Comparison of ENCODE assay signal across 23 cellular contexts in genomic region chr2:186995092-186995491, GRCh38.
DNase-seq lines count a peak whose midpoint lies in the region; ATAC-seq and TF ChIP-seq lines count a peak whose summit lies in the region.
"Had no signal": no experiment of that assay in that cellular context is flagged by ENCODE, and none has a peak within 500 bp of the region (broad histone marks: within the 10 kb centered on the region; RNA-seq: fewer than 3 reads in every experiment).

No MANE protein-coding gene starts in this region.

- no peaks in the 10 kb centered on the region for H3K27me3 Mint-ChIP-seq in effector memory CD8-positive, alpha-beta T cell
- no peaks in the 10 kb centered on the region for H3K27me3 Mint-ChIP-seq in activated naive CD4-positive, alpha-beta T cell treated with anti-CD3 and anti-CD28 coated beads, Interleukin-2, amount 10 ng/mL, durations not matched to agents 7 days and 5 days
- H3K27me3 Mint-ChIP-seq: stimulated activated naive CD8-positive, alpha-beta T cell treated with anti-CD3 and anti-CD28 coated beads, Interleukin-15, Interleukin-2, amounts not matched to agents 100 ng/mL and 50 ng/mL, for 24 hours had no signal

- H3K36me3 Mint-ChIP-seq in effector memory CD8-positive, alpha-beta T cell (ENCODE audit: insufficient read depth) = no peaks in the 10 kb centered on the region
- no peaks in the 10 kb centered on the region for H3K36me3 Mint-ChIP-seq in activated naive CD4-positive, alpha-beta T cell treated with anti-CD3 and anti-CD28 coated beads, Interleukin-2, amount 10 ng/mL, durations not matched to agents 7 days and 5 days
- H3K36me3 Mint-ChIP-seq: activated naive CD4-positive, alpha-beta T cell treated with anti-CD3 and anti-CD28 coated beads, Interleukin-2, amount 50 U/mL, for 72 hours; CD4-positive, alpha-beta memory T cell had no signal

- no peaks in the 10 kb centered on the region for H3K4me1 Mint-ChIP-seq in effector memory CD8-positive, alpha-beta T cell (ENCODE audit: low read depth in 2 of 2)
- H3K4me1 Mint-ChIP-seq in activated naive CD4-positive, alpha-beta T cell treated with anti-CD3 and anti-CD28 coated beads, Interleukin-2, amount 10 ng/mL, durations not matched to agents 7 days and 5 days = no peaks in the 10 kb centered on the region
- H3K4me1 Mint-ChIP-seq: CD4-positive, alpha-beta memory T cell; GM23338 had no signal

- TF ChIP-seq CTCF in astrocyte of the cerebellum (IDR thresholded peaks at IDR 0.05; ENCODE audit: low read depth, low read length, missing control alignments) (no peak), fibroblast of mammary gland (conservative IDR thresholded peaks at IDR 0.05; ENCODE audit: control insufficient read depth, insufficient read depth, low read depth, low read length) (no peak)

- H3K4me3 Mint-ChIP-seq in effector memory CD8-positive, alpha-beta T cell = no peak overlapping the region
- H3K4me3 Mint-ChIP-seq in activated naive CD4-positive, alpha-beta T cell treated with anti-CD3 and anti-CD28 coated beads, Interleukin-2, amount 10 ng/mL, durations not matched to agents 7 days and 5 days = no peak overlapping the region
- H3K4me3 Mint-ChIP-seq: CD4-positive, alpha-beta memory T cell; GM23338; stimulated activated naive CD8-positive, alpha-beta T cell treated with anti-CD3 and anti-CD28 coated beads, Interleukin-15, Interleukin-2, amounts not matched to agents 100 ng/mL and 50 ng/mL, for 24 hours had no signal

- H3K4me3 ChIP-seq in astrocyte of the cerebellum (ENCODE audit: low read depth, low read length) (no peak overlapping the region), fibroblast of mammary gland (ENCODE audit: control insufficient read depth, low read depth, low read length) (no peak overlapping the region)
- H3K4me3 ChIP-seq: GM23338, vagina had no signal

- intact Hi-C loops in Right ventricle myocardium superior (cut with DNase I) = no loop called here
- intact Hi-C loops in cardiac septum (cut with DNase I) = loop anchor here (10.0 kb wide), 1 partner anchor 130 kb away; no protein-coding TSS in a partner anchor

- in situ Hi-C loops in astrocyte of the cerebellum (cut with HindIII; ENCODE audit: low sequenced_read_pairs) = no loop called here

- CTCF ChIA-PET in activated naive CD4-positive, alpha-beta T cell treated with anti-CD3 and anti-CD28 coated beads, Interleukin-2, amount 10 ng/mL, durations not matched to agents 7 days and 5 days (lab: Charles Lee) = no interaction called here

- H3K27ac Mint-ChIP-seq in effector memory CD8-positive, alpha-beta T cell = no peak overlapping the region
- H3K27ac Mint-ChIP-seq in activated naive CD4-positive, alpha-beta T cell treated with anti-CD3 and anti-CD28 coated beads, Interleukin-2, amount 10 ng/mL, durations not matched to agents 7 days and 5 days = no peak overlapping the region
- H3K27ac Mint-ChIP-seq: activated naive CD4-positive, alpha-beta T cell treated with anti-CD3 and anti-CD28 coated beads, Interleukin-2, amount 50 U/mL, for 72 hours; CD4-positive, alpha-beta memory T cell; GM23338; stimulated activated naive CD8-positive, alpha-beta T cell treated with anti-CD3 and anti-CD28 coated beads, Interleukin-15, Interleukin-2, amounts not matched to agents 100 ng/mL and 50 ng/mL, for 24 hours had no signal

- peaks cover 0 to 6% of the 10 kb centered on the region in 2 donors for H3K9me3 Mint-ChIP-seq in effector memory CD8-positive, alpha-beta T cell
- H3K9me3 Mint-ChIP-seq in activated naive CD4-positive, alpha-beta T cell treated with anti-CD3 and anti-CD28 coated beads, Interleukin-2, amount 10 ng/mL, durations not matched to agents 7 days and 5 days = no peaks in the 10 kb centered on the region
- H3K9me3 Mint-ChIP-seq: activated naive CD4-positive, alpha-beta T cell treated with anti-CD3 and anti-CD28 coated beads, Interleukin-2, amount 50 U/mL, for 72 hours; GM23338; stimulated activated naive CD8-positive, alpha-beta T cell treated with anti-CD3 and anti-CD28 coated beads, Interleukin-15, Interleukin-2, amounts not matched to agents 100 ng/mL and 50 ng/mL, for 24 hours had no signal

- DNase-seq in Right ventricle myocardium superior (no peak), cardiac septum (ENCODE audit: low spot score) (no peak), astrocyte of the cerebellum (ENCODE audit: low read depth) (peak; percentile 55), fibroblast of mammary gland (ENCODE audit: low read depth) (peak; percentile 80), stromal cell of bone marrow (ENCODE audit: low read depth) (peak; percentile 65)
- no peak for DNase-seq in effector memory CD8-positive, alpha-beta T cell
- DNase-seq in activated naive CD4-positive, alpha-beta T cell treated with anti-CD3 and anti-CD28 coated beads, Interleukin-2, amount 10 ng/mL, durations not matched to agents 7 days and 5 days = no peak
- DNase-seq: activated CD4-positive, alpha-beta T cell treated with anti-CD3 and anti-CD28 coated beads for 1 hour; activated CD8-positive, alpha-beta memory T cell treated with anti-CD3 and anti-CD28 coated beads, Interleukin-2, amount 50 U/mL, for 4 hours; CD4-positive, alpha-beta memory T cell; cortex of kidney; Karpas-422; midbrain; NCI-H1694 treated with DMSO at 0.1 percent for 48 hours; NCI-H526 treated with DMSO at 0.1 percent for 48 hours; occipital lobe; RPMI8226; small intestine had no signal

- peak; percentile 45 for ATAC-seq in Right ventricle myocardium superior (ENCODE audit: poor library complexity)
- ATAC-seq in effector memory CD8-positive, alpha-beta T cell (replicated peaks) = no peak
- ATAC-seq in HG02938 (IDR thresholded peaks at IDR 0.05; ENCODE audit: unreplicated experiment) = no peak
- ATAC-seq: activated naive CD4-positive, alpha-beta T cell treated with anti-CD3 and anti-CD28 coated beads, Interleukin-2, amount 50 U/mL, for 72 hours; GM23338 had no signal

Comparison
In these comparisons a context has a peak if more than half of its experiments do, and no peak if none do; other contexts are left out.
1. DNase-seq: peak in astrocyte of the cerebellum (single experiment), fibroblast of mammary gland (single experiment) and stromal cell of bone marrow (single experiment); none in Right ventricle myocardium superior (single experiment), cardiac septum (single experiment), effector memory CD8-positive, alpha-beta T cell (0 of 3) and activated naive CD4-positive, alpha-beta T cell treated with anti-CD3 and anti-CD28 coated beads, Interleukin-2, amount 10 ng/mL, durations not matched to agents 7 days and 5 days (single experiment).